Comparison of ENCODE assay signal across 23 cellular contexts in genomic region chr2:238714038-238714528, GRCh38.
A peak's percentile ranks its signal among the peaks of the same experiment; 100 is the strongest.
DNase-seq lines count a peak whose midpoint lies in the region; ATAC-seq and TF ChIP-seq lines count a peak whose summit lies in the region.
"Had no signal": no experiment of that assay in that cellular context is flagged by ENCODE, and none has a peak within 500 bp of the region (broad histone marks: within the 10 kb centered on the region; RNA-seq: fewer than 3 reads in every experiment).

No MANE protein-coding gene starts in this region.

- H3K27me3 ChIP-seq in BJ (ENCODE audit: control insufficient read depth, insufficient read depth, low read length) (no peaks in the 10 kb centered on the region; the same call in none of the 2 replicates), rectal smooth muscle tissue (ENCODE audit: control insufficient read depth, insufficient read depth, low read length) (no peaks in the 10 kb centered on the region), A673 (replicated peaks; ENCODE audit: insufficient read depth, low read depth, low read length, poor library complexity) (peaks cover 12% of the 10 kb centered on the region), BE2C (no peaks in the 10 kb centered on the region; the same call in 1 of the 2 replicates)

- peaks cover 16% of the 10 kb centered on the region for H3K4me1 ChIP-seq in rectal smooth muscle tissue (ENCODE audit: control insufficient read depth, insufficient read depth, low read length)
- no peaks in the 10 kb centered on the region for H3K4me1 ChIP-seq in A673 (ENCODE audit: insufficient read depth, low read length, poor library complexity, severe bottlenecking)
- no peaks in the 10 kb centered on the region for H3K4me1 ChIP-seq in BE2C

- CTCF ChIA-PET in BJ (lab: Yijun Ruan, JAX) (no interaction called here), A673 (lab: Charles Lee) (no interaction called here)

- intact Hi-C loops in A673 (cut with micrococcal nuclease; ENCODE audit: unreplicated experiment): no loop called here

- no peak overlapping the region for H3K4me3 Mint-ChIP-seq in activated naive CD8-positive, alpha-beta T cell treated with anti-CD3 and anti-CD28 coated beads for 36 hours
- H3K4me3 Mint-ChIP-seq: stimulated activated naive B cell treated with anti-CD40 and anti-IgM and Interleukin-4, amounts not matched to agents 10 μg/mL and 1 μg/mL and 100 μg/mL, for 72 hours; WTC11 had no signal

- DNase-seq in BJ (ENCODE audit: low read depth) (no peak), NCI-H226 (peak; percentile 6), fibroblast of villous mesenchyme (ENCODE audit: low read depth) (peak; percentile 48), A673 (ENCODE audit: low spot score) (no peak), BE2C (no peak)
- no peak for DNase-seq in activated naive CD8-positive, alpha-beta T cell treated with anti-CD3 and anti-CD28 coated beads for 36 hours
- DNase-seq: activated CD4-positive, alpha-beta T cell treated with anti-CD3 and anti-CD28 coated beads, Interleukin-2, amount 50 U/mL, for 48 hours; amniotic stem cell; DMS53; hippocampal formation; MM.1S; NCI-H1694; NCI-H69; RPMI8226; small intestine; stimulated activated CD4-positive, alpha-beta T cell treated with anti-CD3 and anti-CD28 coated beads, Interleukin-2, amount 100 ng/mL, for 24 hours; stimulated activated naive B cell treated with anti-CD40 and anti-IgM and Interleukin-4, amounts not matched to agents 10 μg/mL and 1 μg/mL and 100 μg/mL, for 72 hours; T-helper 9 cell had no signal

- H3K27me3 Mint-ChIP-seq in activated naive CD8-positive, alpha-beta T cell treated with anti-CD3 and anti-CD28 coated beads for 36 hours: peaks cover 26% of the 10 kb centered on the region

- no peak overlapping the region for H3K9ac ChIP-seq in rectal smooth muscle tissue (ENCODE audit: low read length)

- H3K4me3 ChIP-seq in BJ (ENCODE audit: low read depth, low read length): no peak overlapping the region
- H3K4me3 ChIP-seq in fibroblast of villous mesenchyme (ENCODE audit: low read depth, low read length): no peak overlapping the region
- H3K4me3 ChIP-seq in rectal smooth muscle tissue (ENCODE audit: low read length): no peak overlapping the region
- no peak overlapping the region for H3K4me3 ChIP-seq in A673 (ENCODE audit: low read depth, low read length, poor library complexity, severe bottlenecking)
- no peak overlapping the region for H3K4me3 ChIP-seq in BE2C (ENCODE audit: low read depth, low read length)
- H3K4me3 ChIP-seq: GM12878 had no signal

- H3K36me3 Mint-ChIP-seq in activated naive CD8-positive, alpha-beta T cell treated with anti-CD3 and anti-CD28 coated beads for 36 hours: no peaks in the 10 kb centered on the region
- H3K36me3 Mint-ChIP-seq: stimulated activated naive B cell treated with anti-CD40 and anti-IgM and Interleukin-4, amounts not matched to agents 10 μg/mL and 1 μg/mL and 100 μg/mL, for 72 hours had no signal

- H3K9me3 Mint-ChIP-seq in activated naive CD8-positive, alpha-beta T cell treated with anti-CD3 and anti-CD28 coated beads for 36 hours: no peaks in the 10 kb centered on the region
- H3K9me3 Mint-ChIP-seq: stimulated activated naive B cell treated with anti-CD40 and anti-IgM and Interleukin-4, amounts not matched to agents 10 μg/mL and 1 μg/mL and 100 μg/mL, for 72 hours; WTC11 had no signal

- H3K36me3 ChIP-seq in BJ (ENCODE audit: control insufficient read depth, insufficient read depth, low read length): no peaks in the 10 kb centered on the region
- no peaks in the 10 kb centered on the region for H3K36me3 ChIP-seq in rectal smooth muscle tissue (ENCODE audit: control insufficient read depth, insufficient read depth, low read length)
- no peaks in the 10 kb centered on the region for H3K36me3 ChIP-seq in A673 (ENCODE audit: insufficient read depth, low read length, poor library complexity, severe bottlenecking)
- no peaks in the 10 kb centered on the region for H3K36me3 ChIP-seq in BE2C
- H3K36me3 ChIP-seq: neutrophil had no signal

- H3K4me1 Mint-ChIP-seq in activated naive CD8-positive, alpha-beta T cell treated with anti-CD3 and anti-CD28 coated beads for 36 hours: no peaks in the 10 kb centered on the region
- H3K4me1 Mint-ChIP-seq: stimulated activated naive B cell treated with anti-CD40 and anti-IgM and Interleukin-4, amounts not matched to agents 10 μg/mL and 1 μg/mL and 100 μg/mL, for 72 hours had no signal

- POLR2A ChIA-PET in BJ (lab: Charles Lee): no interaction called here
- POLR2A ChIA-PET in A673 (lab: Charles Lee; ENCODE audit: low non-redundant PET): no interaction called here

- H3K9me3 ChIP-seq in A673 (ENCODE audit: low read depth, low read length, poor library complexity, severe bottlenecking): no peaks in the 10 kb centered on the region
- no peaks in the 10 kb centered on the region for H3K9me3 ChIP-seq in BE2C
- H3K9me3 ChIP-seq: neutrophil had no signal

- TF ChIP-seq CTCF in BJ (IDR thresholded peaks at IDR 0.05; ENCODE audit: insufficient read depth, low read depth, low read length) (0 out of 2 replicates have a peak, but pooled peaks have one; percentile 20), fibroblast of villous mesenchyme (IDR thresholded peaks at IDR 0.05; ENCODE audit: insufficient read depth, low read depth, low read length) (no peak), A673 (conservative IDR thresholded peaks at IDR 0.05; ENCODE audit: low read depth, low read length) (no peak), BE2C (IDR thresholded peaks at IDR 0.05; ENCODE audit: low read depth, low read length) (no peak)

- BruUV-seq in A673 (replicated peaks; lab: Mats Ljungman, UMichigan): no TSS peak

- ATAC-seq in GM21717 (IDR thresholded peaks at IDR 0.05; ENCODE audit: unreplicated experiment): no peak
- ATAC-seq: GM12878; stimulated activated naive B cell treated with anti-CD40 and anti-IgM and Interleukin-4, amounts not matched to agents 10 μg/mL and 1 μg/mL and 100 μg/mL, for 72 hours; WTC11 had no signal

- no peak overlapping the region for H3K27ac Mint-ChIP-seq in activated naive CD8-positive, alpha-beta T cell treated with anti-CD3 and anti-CD28 coated beads for 36 hours
- H3K27ac Mint-ChIP-seq: stimulated activated naive B cell treated with anti-CD40 and anti-IgM and Interleukin-4, amounts not matched to agents 10 μg/mL and 1 μg/mL and 100 μg/mL, for 72 hours; WTC11 had no signal

- peak overlapping the region; percentile 90 for H3K27ac ChIP-seq in rectal smooth muscle tissue (ENCODE audit: low read depth, low read length)
- H3K27ac ChIP-seq in A673 (ENCODE audit: low read depth, low read length, poor library complexity, severe bottlenecking): no peak overlapping the region
- H3K27ac ChIP-seq: neutrophil had no signal

Comparison
In these comparisons a context has a peak if more than half of its experiments do, and no peak if none do; other contexts are left out.
1. DNase-seq: peak in NCI-H226 (single experiment) and fibroblast of villous mesenchyme (single experiment); none in BJ (single experiment), A673 (single experiment), BE2C (single experiment) and activated naive CD8-positive, alpha-beta T cell treated with anti-CD3 and anti-CD28 coated beads for 36 hours (single experiment).